ENCODE assay signal across 1 cellular context in genomic region chr16:85479972-85480726, GRCh38.
A peak's percentile ranks its signal among the peaks of the same experiment; 100 is the strongest.
TF ChIP-seq lines count a peak whose summit lies in the region.

No MANE protein-coding gene starts in this region.

TF ChIP-seq in HEK293, 187 proteins besides CTCF, POLR2A, EP300 and RAD21 (continued from another document):
- TF ChIP-seq, protein P1, sequence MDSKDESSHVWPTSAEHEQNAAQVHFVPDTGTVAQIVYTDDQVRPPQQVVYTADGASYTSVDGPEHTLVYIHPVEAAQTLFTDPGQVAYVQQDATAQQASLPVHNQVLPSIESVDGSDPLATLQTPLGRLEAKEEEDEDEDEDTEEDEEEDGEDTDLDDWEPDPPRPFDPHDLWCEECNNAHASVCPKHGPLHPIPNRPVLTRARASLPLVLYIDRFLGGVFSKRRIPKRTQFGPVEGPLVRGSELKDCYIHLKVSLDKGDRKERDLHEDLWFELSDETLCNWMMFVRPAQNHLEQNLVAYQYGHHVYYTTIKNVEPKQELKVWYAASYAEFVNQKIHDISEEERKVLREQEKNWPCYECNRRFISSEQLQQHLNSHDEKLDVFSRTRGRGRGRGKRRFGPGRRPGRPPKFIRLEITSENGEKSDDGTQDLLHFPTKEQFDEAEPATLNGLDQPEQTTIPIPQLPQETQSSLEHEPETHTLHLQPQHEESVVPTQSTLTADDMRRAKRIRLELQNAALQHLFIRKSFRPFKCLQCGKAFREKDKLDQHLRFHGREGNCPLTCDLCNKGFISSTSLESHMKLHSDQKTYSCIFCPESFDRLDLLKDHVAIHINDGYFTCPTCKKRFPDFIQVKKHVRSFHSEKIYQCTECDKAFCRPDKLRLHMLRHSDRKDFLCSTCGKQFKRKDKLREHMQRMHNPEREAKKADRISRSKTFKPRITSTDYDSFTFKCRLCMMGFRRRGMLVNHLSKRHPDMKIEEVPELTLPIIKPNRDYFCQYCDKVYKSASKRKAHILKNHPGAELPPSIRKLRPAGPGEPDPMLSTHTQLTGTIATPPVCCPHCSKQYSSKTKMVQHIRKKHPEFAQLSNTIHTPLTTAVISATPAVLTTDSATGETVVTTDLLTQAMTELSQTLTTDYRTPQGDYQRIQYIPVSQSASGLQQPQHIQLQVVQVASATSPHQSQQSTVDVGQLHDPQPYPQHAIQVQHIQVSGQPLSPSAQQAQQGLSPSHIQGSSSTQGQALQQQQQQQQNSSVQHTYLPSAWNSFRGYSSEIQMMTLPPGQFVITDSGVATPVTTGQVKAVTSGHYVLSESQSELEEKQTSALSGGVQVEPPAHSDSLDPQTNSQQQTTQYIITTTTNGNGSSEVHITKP (tag by site-specific recombination; IDR thresholded peaks at IDR 0.05): peak; percentile 78; the same call in 1 of the 2 replicates
- TF ChIP-seq ZNF10 (tag by site-specific recombination; IDR thresholded peaks at IDR 0.05): no peak
- TF ChIP-seq, protein P2, sequence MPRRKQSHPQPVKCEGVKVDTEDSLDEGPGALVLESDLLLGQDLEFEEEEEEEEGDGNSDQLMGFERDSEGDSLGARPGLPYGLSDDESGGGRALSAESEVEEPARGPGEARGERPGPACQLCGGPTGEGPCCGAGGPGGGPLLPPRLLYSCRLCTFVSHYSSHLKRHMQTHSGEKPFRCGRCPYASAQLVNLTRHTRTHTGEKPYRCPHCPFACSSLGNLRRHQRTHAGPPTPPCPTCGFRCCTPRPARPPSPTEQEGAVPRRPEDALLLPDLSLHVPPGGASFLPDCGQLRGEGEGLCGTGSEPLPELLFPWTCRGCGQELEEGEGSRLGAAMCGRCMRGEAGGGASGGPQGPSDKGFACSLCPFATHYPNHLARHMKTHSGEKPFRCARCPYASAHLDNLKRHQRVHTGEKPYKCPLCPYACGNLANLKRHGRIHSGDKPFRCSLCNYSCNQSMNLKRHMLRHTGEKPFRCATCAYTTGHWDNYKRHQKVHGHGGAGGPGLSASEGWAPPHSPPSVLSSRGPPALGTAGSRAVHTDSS (tag by site-specific recombination; IDR thresholded peaks at IDR 0.05): no peak
- TF ChIP-seq, protein P3, sequence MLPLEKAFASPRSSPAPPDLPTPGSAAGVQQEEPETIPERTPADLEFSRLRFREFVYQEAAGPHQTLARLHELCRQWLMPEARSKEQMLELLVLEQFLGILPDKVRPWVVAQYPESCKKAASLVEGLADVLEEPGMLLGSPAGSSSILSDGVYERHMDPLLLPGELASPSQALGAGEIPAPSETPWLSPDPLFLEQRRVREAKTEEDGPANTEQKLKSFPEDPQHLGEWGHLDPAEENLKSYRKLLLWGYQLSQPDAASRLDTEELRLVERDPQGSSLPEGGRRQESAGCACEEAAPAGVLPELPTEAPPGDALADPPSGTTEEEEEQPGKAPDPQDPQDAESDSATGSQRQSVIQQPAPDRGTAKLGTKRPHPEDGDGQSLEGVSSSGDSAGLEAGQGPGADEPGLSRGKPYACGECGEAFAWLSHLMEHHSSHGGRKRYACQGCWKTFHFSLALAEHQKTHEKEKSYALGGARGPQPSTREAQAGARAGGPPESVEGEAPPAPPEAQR (tag by site-specific recombination; IDR thresholded peaks at IDR 0.05): no peak
- TF ChIP-seq REPIN1 (tag by site-specific recombination; IDR thresholded peaks at IDR 0.05; ENCODE audit: low read depth): 0 out of 2 replicates have a peak, but pooled peaks have one; percentile 4
- TF ChIP-seq ZFHX2 (tag by site-specific recombination; conservative IDR thresholded peaks at IDR 0.05): no peak
- TF ChIP-seq, protein P4, sequence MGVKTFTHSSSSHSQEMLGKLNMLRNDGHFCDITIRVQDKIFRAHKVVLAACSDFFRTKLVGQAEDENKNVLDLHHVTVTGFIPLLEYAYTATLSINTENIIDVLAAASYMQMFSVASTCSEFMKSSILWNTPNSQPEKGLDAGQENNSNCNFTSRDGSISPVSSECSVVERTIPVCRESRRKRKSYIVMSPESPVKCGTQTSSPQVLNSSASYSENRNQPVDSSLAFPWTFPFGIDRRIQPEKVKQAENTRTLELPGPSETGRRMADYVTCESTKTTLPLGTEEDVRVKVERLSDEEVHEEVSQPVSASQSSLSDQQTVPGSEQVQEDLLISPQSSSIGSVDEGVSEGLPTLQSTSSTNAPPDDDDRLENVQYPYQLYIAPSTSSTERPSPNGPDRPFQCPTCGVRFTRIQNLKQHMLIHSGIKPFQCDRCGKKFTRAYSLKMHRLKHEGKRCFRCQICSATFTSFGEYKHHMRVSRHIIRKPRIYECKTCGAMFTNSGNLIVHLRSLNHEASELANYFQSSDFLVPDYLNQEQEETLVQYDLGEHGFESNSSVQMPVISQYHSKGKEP (tag by site-specific recombination; IDR thresholded peaks at IDR 0.05): no peak
- no peak for TF ChIP-seq ZNF658 (tag by site-specific recombination; IDR thresholded peaks at IDR 0.05)
- TF ChIP-seq ZNF626 (tag by site-specific recombination; IDR thresholded peaks at IDR 0.05): no peak
- TF ChIP-seq ZNF600 (tag by site-specific recombination; IDR thresholded peaks at IDR 0.05): no peak
- TF ChIP-seq ZNF768 (tag by site-specific recombination; IDR thresholded peaks at IDR 0.05): no peak
- TF ChIP-seq ZNF335 (tag by site-specific recombination; conservative IDR thresholded peaks at IDR 0.05): no peak
- TF ChIP-seq OSR2 (tag by site-specific recombination; IDR thresholded peaks at IDR 0.05): no peak
- TF ChIP-seq HOXC10 (CRISPR knock-in tag; IDR thresholded peaks at IDR 0.05): no peak
- no peak for TF ChIP-seq YY1 (tag by site-specific recombination; IDR thresholded peaks at IDR 0.05)
- TF ChIP-seq, protein P5, sequence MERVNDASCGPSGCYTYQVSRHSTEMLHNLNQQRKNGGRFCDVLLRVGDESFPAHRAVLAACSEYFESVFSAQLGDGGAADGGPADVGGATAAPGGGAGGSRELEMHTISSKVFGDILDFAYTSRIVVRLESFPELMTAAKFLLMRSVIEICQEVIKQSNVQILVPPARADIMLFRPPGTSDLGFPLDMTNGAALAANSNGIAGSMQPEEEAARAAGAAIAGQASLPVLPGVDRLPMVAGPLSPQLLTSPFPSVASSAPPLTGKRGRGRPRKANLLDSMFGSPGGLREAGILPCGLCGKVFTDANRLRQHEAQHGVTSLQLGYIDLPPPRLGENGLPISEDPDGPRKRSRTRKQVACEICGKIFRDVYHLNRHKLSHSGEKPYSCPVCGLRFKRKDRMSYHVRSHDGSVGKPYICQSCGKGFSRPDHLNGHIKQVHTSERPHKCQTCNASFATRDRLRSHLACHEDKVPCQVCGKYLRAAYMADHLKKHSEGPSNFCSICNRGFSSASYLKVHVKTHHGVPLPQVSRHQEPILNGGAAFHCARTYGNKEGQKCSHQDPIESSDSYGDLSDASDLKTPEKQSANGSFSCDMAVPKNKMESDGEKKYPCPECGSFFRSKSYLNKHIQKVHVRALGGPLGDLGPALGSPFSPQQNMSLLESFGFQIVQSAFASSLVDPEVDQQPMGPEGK (tag by site-specific recombination; IDR thresholded peaks at IDR 0.05): peak; percentile 88
- TF ChIP-seq, protein P6, sequence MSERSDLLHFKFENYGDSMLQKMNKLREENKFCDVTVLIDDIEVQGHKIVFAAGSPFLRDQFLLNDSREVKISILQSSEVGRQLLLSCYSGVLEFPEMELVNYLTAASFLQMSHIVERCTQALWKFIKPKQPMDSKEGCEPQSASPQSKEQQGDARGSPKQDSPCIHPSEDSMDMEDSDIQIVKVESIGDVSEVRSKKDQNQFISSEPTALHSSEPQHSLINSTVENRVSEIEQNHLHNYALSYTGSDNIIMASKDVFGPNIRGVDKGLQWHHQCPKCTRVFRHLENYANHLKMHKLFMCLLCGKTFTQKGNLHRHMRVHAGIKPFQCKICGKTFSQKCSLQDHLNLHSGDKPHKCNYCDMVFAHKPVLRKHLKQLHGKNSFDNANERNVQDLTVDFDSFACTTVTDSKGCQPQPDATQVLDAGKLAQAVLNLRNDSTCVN (tag by site-specific recombination; optimal IDR thresholded peaks at IDR 0.05): peak; percentile 30
- 0 out of 2 replicates have a peak, but pooled peaks have one; percentile 22 for TF ChIP-seq ZFP69B (tag by site-specific recombination; IDR thresholded peaks at IDR 0.05)
- no peak for TF ChIP-seq ZNF157 (tag by site-specific recombination; IDR thresholded peaks at IDR 0.05)
- peak; percentile 62 for TF ChIP-seq ZNF561 (tag by site-specific recombination; IDR thresholded peaks at IDR 0.05; ENCODE audit: borderline replicate concordance)
- TF ChIP-seq, protein P7, sequence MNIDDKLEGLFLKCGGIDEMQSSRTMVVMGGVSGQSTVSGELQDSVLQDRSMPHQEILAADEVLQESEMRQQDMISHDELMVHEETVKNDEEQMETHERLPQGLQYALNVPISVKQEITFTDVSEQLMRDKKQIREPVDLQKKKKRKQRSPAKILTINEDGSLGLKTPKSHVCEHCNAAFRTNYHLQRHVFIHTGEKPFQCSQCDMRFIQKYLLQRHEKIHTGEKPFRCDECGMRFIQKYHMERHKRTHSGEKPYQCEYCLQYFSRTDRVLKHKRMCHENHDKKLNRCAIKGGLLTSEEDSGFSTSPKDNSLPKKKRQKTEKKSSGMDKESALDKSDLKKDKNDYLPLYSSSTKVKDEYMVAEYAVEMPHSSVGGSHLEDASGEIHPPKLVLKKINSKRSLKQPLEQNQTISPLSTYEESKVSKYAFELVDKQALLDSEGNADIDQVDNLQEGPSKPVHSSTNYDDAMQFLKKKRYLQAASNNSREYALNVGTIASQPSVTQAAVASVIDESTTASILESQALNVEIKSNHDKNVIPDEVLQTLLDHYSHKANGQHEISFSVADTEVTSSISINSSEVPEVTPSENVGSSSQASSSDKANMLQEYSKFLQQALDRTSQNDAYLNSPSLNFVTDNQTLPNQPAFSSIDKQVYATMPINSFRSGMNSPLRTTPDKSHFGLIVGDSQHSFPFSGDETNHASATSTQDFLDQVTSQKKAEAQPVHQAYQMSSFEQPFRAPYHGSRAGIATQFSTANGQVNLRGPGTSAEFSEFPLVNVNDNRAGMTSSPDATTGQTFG (tag by site-specific recombination; IDR thresholded peaks at IDR 0.05; ENCODE audit: borderline replicate concordance): no peak
- TF ChIP-seq IKZF3 (tag by site-specific recombination; IDR thresholded peaks at IDR 0.05): peak; percentile 31; the same call in 1 of the 2 replicates
- TF ChIP-seq ZNF585B (tag by site-specific recombination; IDR thresholded peaks at IDR 0.05): no peak
- TF ChIP-seq TRIM28 (IDR thresholded peaks at IDR 0.05; ENCODE audit: borderline replicate concordance, low read length): peak; percentile 17; the same call in 1 of the 2 replicates
- TF ChIP-seq ZNF292 (tag by site-specific recombination; IDR thresholded peaks at IDR 0.05; ENCODE audit: borderline replicate concordance, low read depth): no peak
- no peak for TF ChIP-seq ZNF37A (tag by site-specific recombination; IDR thresholded peaks at IDR 0.05)
- no peak for TF ChIP-seq ZNF221 (tag by site-specific recombination; IDR thresholded peaks at IDR 0.05; ENCODE audit: borderline replicate concordance)
- TF ChIP-seq ZNF701 (tag by site-specific recombination; IDR thresholded peaks at IDR 0.05): no peak
- no peak for TF ChIP-seq GLI4 (tag by site-specific recombination; IDR thresholded peaks at IDR 0.05)
- TF ChIP-seq MYNN (tag by site-specific recombination; IDR thresholded peaks at IDR 0.05; ENCODE audit: borderline replicate concordance): no peak
- TF ChIP-seq ZNF404 (tag by site-specific recombination; IDR thresholded peaks at IDR 0.05): no peak
- TF ChIP-seq ZBTB20 (tag by site-specific recombination; IDR thresholded peaks at IDR 0.05): peak; percentile 60
- TF ChIP-seq ZNF274 (IDR thresholded peaks at IDR 0.05; ENCODE audit: low read length): no peak
- no peak for TF ChIP-seq ZNF274 (tag by site-specific recombination; IDR thresholded peaks at IDR 0.05; ENCODE audit: borderline replicate concordance)
- TF ChIP-seq KLF10 (tag by site-specific recombination; IDR thresholded peaks at IDR 0.05): no peak
- no peak for TF ChIP-seq ZNF514 (tag by site-specific recombination; IDR thresholded peaks at IDR 0.05)
- TF ChIP-seq ZNF747 (tag by site-specific recombination; IDR thresholded peaks at IDR 0.05): no peak
- no peak for TF ChIP-seq ZNF558 (tag by site-specific recombination; IDR thresholded peaks at IDR 0.05)
- TF ChIP-seq, protein P8, sequence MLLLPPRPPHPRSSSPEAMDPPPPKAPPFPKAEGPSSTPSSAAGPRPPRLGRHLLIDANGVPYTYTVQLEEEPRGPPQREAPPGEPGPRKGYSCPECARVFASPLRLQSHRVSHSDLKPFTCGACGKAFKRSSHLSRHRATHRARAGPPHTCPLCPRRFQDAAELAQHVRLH (tag by site-specific recombination; IDR thresholded peaks at IDR 0.05): peak; percentile 57; the same call in 1 of the 2 replicates
- no peak for TF ChIP-seq OVOL3 (tag by site-specific recombination; IDR thresholded peaks at IDR 0.05)
- TF ChIP-seq ZNF169 (tag by site-specific recombination; IDR thresholded peaks at IDR 0.05): no peak
TF ChIP-seq in HEK293: peak in this region for 23.
